In the genomic region with DNA sequence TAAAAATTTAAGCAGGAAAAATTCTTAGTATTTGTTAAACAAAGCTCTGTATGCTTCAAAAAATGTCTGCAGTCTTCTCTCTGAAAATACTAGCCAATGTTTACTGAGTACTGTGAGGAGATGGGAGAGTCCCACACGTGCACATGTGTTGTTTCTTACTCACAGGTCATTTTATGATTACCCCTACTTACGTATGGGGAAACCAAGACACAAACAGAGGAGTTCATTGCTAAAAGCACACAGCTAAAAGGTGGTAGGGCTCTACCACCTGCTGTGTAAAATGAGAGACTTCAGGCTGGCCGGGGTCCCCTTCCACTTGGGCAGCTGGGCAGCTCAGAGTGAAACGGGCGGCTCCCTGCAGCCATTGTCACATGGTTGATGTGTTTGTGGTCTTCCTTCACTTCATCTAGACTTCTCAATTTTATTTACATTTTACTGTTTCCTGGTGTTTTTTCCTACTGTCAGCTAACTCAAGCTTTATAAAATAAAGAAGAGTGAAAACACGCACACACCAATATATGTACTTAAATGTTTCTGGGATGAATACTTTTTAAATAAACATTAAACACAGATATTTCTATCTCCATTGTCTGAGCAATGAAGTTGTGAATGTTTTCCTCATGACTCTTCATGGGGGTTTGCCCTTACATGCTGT, we compare ENCODE assay signal across 10 cellular contexts.
A peak's percentile ranks its signal among the peaks of the same experiment; 100 is the strongest.
DNase-seq lines count a peak whose midpoint lies in the region; TF ChIP-seq lines count a peak whose summit lies in the region.
"Had no signal": no experiment of that assay in that cellular context is flagged by ENCODE, and none has a peak within 500 bp of the region (broad histone marks: within the 10 kb centered on the region; RNA-seq: fewer than 3 reads in every experiment).

No MANE protein-coding gene starts in this region.

- H3K79me2 ChIP-seq in PC-9 (ENCODE audit: low read depth) = peaks cover 48% of the 10 kb centered on the region

- H3K27me3 ChIP-seq in GM06990 (replicated peaks; ENCODE audit: control insufficient read depth, insufficient read depth, low read length) (no peaks in the 10 kb centered on the region), PC-9 (ENCODE audit: insufficient read depth, low read depth) (no peaks in the 10 kb centered on the region)
- H3K27me3 ChIP-seq: adrenal gland had no signal

- peak overlapping the region; percentile 17; the same call in 1 of the 2 replicates for H3K4me3 ChIP-seq in GM06990 (replicated peaks; ENCODE audit: low read depth, low read length)
- H3K4me3 ChIP-seq in PC-9 = no peak overlapping the region
- H3K4me3 ChIP-seq: adrenal gland had no signal

- intact Hi-C loops in PC-9 (cut with micrococcal nuclease; ENCODE audit: unreplicated experiment) = no loop called here

- TF ChIP-seq CTCF in GM06990 (IDR thresholded peaks at IDR 0.05; ENCODE audit: insufficient read depth, low read length, poor library complexity, severe bottlenecking) (no peak), PC-9 (conservative IDR thresholded peaks at IDR 0.05) (no peak)

- DNase-seq in GM06990 (ENCODE audit: extremely low read depth, insufficient read length) = no peak
- DNase-seq in PC-9 = no peak
- DNase-seq in epithelial cell of prostate (ENCODE audit: low read depth, low spot score) = no peak
- DNase-seq in stimulated activated CD8-positive, alpha-beta memory T cell treated with anti-CD3 and anti-CD28 coated beads, Interleukin-4, amount 100 ng/mL, for 48 hours = peak; percentile 24
- DNase-seq in H4 (ENCODE audit: low spot score) = no peak
- DNase-seq in dedifferentiated amniotic fluid mesenchymal stem cell (ENCODE audit: extremely low spot score) = no peak
- no peak for DNase-seq in NCI-H345 (lab: John Stamatoyannopoulos, UW)
- DNase-seq: NCI-H187, occipital lobe had no signal

- H3K4me2 ChIP-seq in PC-9 = no peak overlapping the region

- no TSS peak for BruUV-seq in PC-9 (replicated peaks; lab: Mats Ljungman, UMichigan)

- H4K20me1 ChIP-seq in PC-9 (ENCODE audit: insufficient read depth) = no peaks in the 10 kb centered on the region

- CTCF ChIA-PET in PC-9 (lab: Charles Lee) = no interaction called here

- H3K4me1 ChIP-seq in PC-9 (replicated peaks; ENCODE audit: insufficient read depth) = peaks cover 55% of the 10 kb centered on the region

- H3K27ac ChIP-seq in PC-9 (peak overlapping the region; percentile 97; the same call in 1 of the 2 replicates), epithelial cell of prostate (peak overlapping the region; percentile 65)

- POLR2A ChIA-PET in PC-9 (lab: Charles Lee; ENCODE audit: unreplicated experiment) = interaction anchor here (0.9 kb wide), 1 partner anchor 22 kb away, joined by 5 read pairs; no protein-coding TSS in a partner anchor

- peaks cover 49% of the 10 kb centered on the region for H3F3A ChIP-seq in PC-9 (ENCODE audit: insufficient read depth, low read depth)

- H2AFZ ChIP-seq in PC-9 = no peak overlapping the region

- H3K36me3 ChIP-seq in GM06990 (ENCODE audit: control insufficient read depth, insufficient read depth, low read length) (peaks cover 6% of the 10 kb centered on the region), PC-9 (ENCODE audit: low read depth) (peaks cover 26% of the 10 kb centered on the region; the same call in 1 of the 2 replicates)
- H3K36me3 ChIP-seq: adrenal gland had no signal

- H3K9me2 ChIP-seq in PC-9 (ENCODE audit: insufficient read depth) = no peaks in the 10 kb centered on the region

- H3K9me3 ChIP-seq in PC-9 (ENCODE audit: insufficient read depth, low read depth) = no peaks in the 10 kb centered on the region
- H3K9me3 ChIP-seq: adrenal gland had no signal
